8 cellular contexts compared by ENCODE assay signal in the genomic region with DNA sequence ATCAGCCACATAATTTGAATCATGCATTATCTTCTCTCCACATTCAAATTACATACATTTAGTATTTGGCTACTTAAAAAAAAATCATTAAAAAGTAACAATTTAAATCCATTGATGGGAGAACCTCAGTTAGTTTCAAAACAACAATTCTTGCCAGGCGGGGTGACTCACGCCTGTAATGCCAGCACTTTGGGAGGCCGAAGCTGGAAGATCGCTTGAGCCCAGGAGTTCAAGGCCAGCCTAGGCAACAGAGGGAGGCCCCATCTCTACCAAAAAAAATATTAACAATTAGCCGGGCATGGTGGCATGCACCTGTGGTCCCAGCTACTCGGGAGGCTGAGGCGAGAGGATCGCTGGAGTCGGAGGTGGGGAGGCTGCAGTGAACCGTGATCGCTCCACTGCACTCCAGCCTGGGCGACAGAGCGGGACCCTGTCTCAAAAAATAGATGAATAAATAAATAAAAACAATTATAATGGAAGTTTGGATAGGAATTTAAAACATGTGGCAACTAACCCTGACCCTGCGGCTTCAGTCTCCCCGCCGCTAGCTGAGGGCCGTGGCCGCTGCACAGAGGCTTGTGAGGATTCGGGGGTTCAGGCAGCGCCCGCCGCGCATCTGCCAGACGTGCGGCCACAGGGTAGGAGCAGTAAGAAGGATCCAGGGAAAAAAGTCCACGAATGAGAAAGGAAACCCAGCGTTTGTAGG. TPM values are rescaled to one million over a fixed set of nuclear protein-coding genes. Genes with fewer than 3 reads are reported as not detected.
A peak's percentile ranks its signal among the peaks of the same experiment; 100 is the strongest.
DNase-seq lines count a peak whose midpoint lies in the region; ATAC-seq and TF ChIP-seq lines count a peak whose summit lies in the region.

No MANE protein-coding gene starts in this region.

- H3K4me3 ChIP-seq in A673 (ENCODE audit: low read depth, low read length, poor library complexity, severe bottlenecking): peak overlapping the region; percentile 77
- H3K4me3 ChIP-seq in HUES64 (ENCODE audit: low read length): peak overlapping the region; percentile 77
- H3K4me3 ChIP-seq in mammary epithelial cell (replicated peaks in 1 of 3; ENCODE audit: insufficient read depth in 1 of 3, low read depth in 2 of 3, low read length in 3 of 3): peak overlapping the region; percentile 70 to 86 (median 86)
- peak overlapping the region; percentile 84 for H3K4me3 ChIP-seq in mucosa of stomach (ENCODE audit: low read length)

- no peak for ATAC-seq in HG03439 (IDR thresholded peaks at IDR 0.05; ENCODE audit: unreplicated experiment)

- H3K9me3 ChIP-seq in A673 (ENCODE audit: low read depth, low read length, poor library complexity, severe bottlenecking) (no peaks in the 10 kb centered on the region), HUES64 (ENCODE audit: insufficient read depth, low read depth, low read length) (no peaks in the 10 kb centered on the region), mammary epithelial cell (replicated peaks; ENCODE audit: insufficient read depth, low read length) (no peaks in the 10 kb centered on the region), mucosa of stomach (ENCODE audit: control insufficient read depth, low read length) (no peaks in the 10 kb centered on the region)

- CTCF ChIA-PET in A673 (lab: Charles Lee) (no interaction called here), mammary epithelial cell (lab: Charles Lee; ENCODE audit: low non-redundant PET) (no interaction called here)

- 50% methylated on average over 26 of the region's 27 CpGs for WGBS in HUES64
- 48% methylated on average over 17 of the region's 27 CpGs for WGBS in mammary epithelial cell (ENCODE audit: low coverage, missing lambda C conversion rate)

- H3K36me3 ChIP-seq in A673 (ENCODE audit: insufficient read depth, low read length, poor library complexity, severe bottlenecking) (no peaks in the 10 kb centered on the region), HUES64 (ENCODE audit: insufficient read depth, low read length) (no peaks in the 10 kb centered on the region), mammary epithelial cell (ENCODE audit: insufficient read depth, low read length) (no peaks in the 10 kb centered on the region), mucosa of stomach (ENCODE audit: control insufficient read depth, insufficient read depth, low read length) (no peaks in the 10 kb centered on the region)

- in situ Hi-C loops in mammary epithelial cell (cut with MboI; ENCODE audit: low sequenced_read_pairs in 2 of 2): no loop called here

- dilution Hi-C loops in mammary epithelial cell (cut with HindIII; ENCODE audit: low sequenced_read_pairs): no loop called here

- TF ChIP-seq CTCF in A673 (conservative IDR thresholded peaks at IDR 0.05; ENCODE audit: low read depth, low read length) (no peak), mammary epithelial cell (conservative IDR thresholded peaks at IDR 0.05 in 1 of 2, IDR thresholded peaks at IDR 0.05 in 1 of 2; ENCODE audit: extremely low read depth in 1 of 2, insufficient read depth in 1 of 2, low read depth in 1 of 2, low read length in 2 of 2) (no peak)

- no peaks in the 10 kb centered on the region for H4K20me1 ChIP-seq in mammary epithelial cell (ENCODE audit: insufficient read depth, low read length)

- peak overlapping the region; percentile 72 for H3K9ac ChIP-seq in HUES64 (ENCODE audit: low read depth, low read length)
- H3K9ac ChIP-seq in mammary epithelial cell (ENCODE audit: insufficient read depth, low read length): peak overlapping the region; percentile 53
- peak overlapping the region; percentile 86 for H3K9ac ChIP-seq in mucosa of stomach (ENCODE audit: low read length)

- POLR2A ChIA-PET in A673 (lab: Charles Lee; ENCODE audit: low non-redundant PET): no interaction called here

- H3K27ac ChIP-seq in A673 (ENCODE audit: low read depth, low read length, poor library complexity, severe bottlenecking) (peak overlapping the region; percentile 81), HUES64 (ENCODE audit: low read depth, low read length) (no peak overlapping the region), mammary epithelial cell (ENCODE audit: insufficient read depth, low read depth, low read length) (peak overlapping the region; percentile 58)

- intact Hi-C loops in A673 (cut with micrococcal nuclease; ENCODE audit: unreplicated experiment) (no loop called here), mammary epithelial cell (cut with micrococcal nuclease) (loop anchor here (5.0 to 10.0 kb wide), 2 partner anchors 68 to 260 kb away; no protein-coding TSS in a partner anchor)

- BruUV-seq in A673 (replicated peaks; lab: Mats Ljungman, UMichigan): no TSS peak
- BruUV-seq in mammary epithelial cell (replicated peaks; lab: Mats Ljungman, UMichigan): no TSS peak

- no peak for DNase-seq in A673 (ENCODE audit: low spot score)
- DNase-seq in mammary epithelial cell: no peak
- no peak for DNase-seq in NCI-H1436 treated with DMSO at 0.1 percent for 48 hours (lab: John Stamatoyannopoulos, UW)
- DNase-seq in NCI-H748 treated with DMSO at 0.1 percent for 48 hours (lab: John Stamatoyannopoulos, UW): no peak
- no peak for DNase-seq in medulla oblongata (ENCODE audit: extremely low spot score)

- H2AFZ ChIP-seq in mammary epithelial cell (ENCODE audit: low read depth, low read length): peak overlapping the region; percentile 87

- peak overlapping the region; percentile 98 for H3K4me2 ChIP-seq in mammary epithelial cell (ENCODE audit: insufficient read depth, low read depth, low read length)

- peaks cover 18% of the 10 kb centered on the region for H3K4me1 ChIP-seq in A673 (ENCODE audit: insufficient read depth, low read length, poor library complexity, severe bottlenecking)
- peaks cover 6% of the 10 kb centered on the region for H3K4me1 ChIP-seq in HUES64 (ENCODE audit: insufficient read depth, low read length)
- H3K4me1 ChIP-seq in mammary epithelial cell (ENCODE audit: insufficient read depth, low read length): peaks cover 14% of the 10 kb centered on the region
- no peaks in the 10 kb centered on the region for H3K4me1 ChIP-seq in mucosa of stomach (ENCODE audit: control insufficient read depth, insufficient read depth, low read length)

- H3K27me3 ChIP-seq in A673 (replicated peaks; ENCODE audit: insufficient read depth, low read depth, low read length, poor library complexity) (no peaks in the 10 kb centered on the region), HUES64 (ENCODE audit: insufficient read depth, low read length) (peaks cover 22% of the 10 kb centered on the region), mammary epithelial cell (ENCODE audit: insufficient read depth, low read length) (no peaks in the 10 kb centered on the region), mucosa of stomach (ENCODE audit: control insufficient read depth, insufficient read depth, low read length) (no peaks in the 10 kb centered on the region)

- peaks cover 45% of the 10 kb centered on the region for H3K79me2 ChIP-seq in mammary epithelial cell (ENCODE audit: insufficient read depth, low read length)

RNA-seq across cellular contexts. Expression of a gene that starts 1.1 kb away (rescaled TPM):
- total RNA-seq in A673 (2021) (16.2 and 18.6 TPM in 2 replicates), mammary epithelial cell (10 to 100 TPM; 13.8 to 24.5 TPM)
- polyA plus RNA-seq in HUES64 (2013, experiment 1 of 2): 5.1 TPM
- 6.1 TPM for polyA plus RNA-seq in HUES64 (2013, experiment 2 of 2)
- polyA plus RNA-seq in mammary epithelial cell: 8.5 TPM
- 12.6 TPM for polyA minus RNA-seq in mammary epithelial cell
